Comparison of ENCODE assay signal across 22 cellular contexts in genomic region chr4:118732591-118733330, GRCh38. TPM values are rescaled to one million over a fixed set of nuclear protein-coding genes. Genes with fewer than 3 reads are reported as not detected.
DNase-seq lines count a peak whose midpoint lies in the region; ATAC-seq and TF ChIP-seq lines count a peak whose summit lies in the region.
"Had no signal": no experiment of that assay in that cellular context is flagged by ENCODE, and none has a peak within 500 bp of the region (broad histone marks: within the 10 kb centered on the region; RNA-seq: fewer than 3 reads in every experiment).

No MANE protein-coding gene starts in this region.

- DNase-seq in mammary epithelial cell, result peak; percentile 59
- no peak for DNase-seq in breast epithelium (ENCODE audit: low spot score in 2 of 2)
- DNase-seq in amniotic epithelial cell (ENCODE audit: low read depth), result peak; percentile 79
- peak; percentile 42 for DNase-seq in fibroblast of pulmonary artery (ENCODE audit: low read depth)
- no peak for DNase-seq in T-helper 9 cell
- DNase-seq: activated B cell treated with CpG ODN at 0.5 μM for 24 hours; activated CD8-positive, alpha-beta memory T cell treated with anti-CD3 and anti-CD28 coated beads, Interleukin-2, amount 50 U/mL, for 4 hours; activated naive CD4-positive, alpha-beta T cell treated with anti-CD3 and anti-CD28 coated beads, Interleukin-2, amount 50 U/mL, for 16 hours; Caco-2; lower lobe of right lung; MG63; NCI-H2029 treated with DMSO at 0.1 percent for 48 hours; NCI-H748 treated with DMSO at 0.1 percent for 48 hours; sigmoid colon; stimulated activated CD4-positive, alpha-beta T cell treated with anti-CD3 and anti-CD28 coated beads, Interleukin-4, amount 100 ng/mL, for 24 hours; SW 1271; tibial artery had no signal

- H3K27ac ChIP-seq in mammary epithelial cell (ENCODE audit: insufficient read depth, low read depth, low read length) (no peak overlapping the region), breast epithelium (no peak overlapping the region)
- H3K27ac ChIP-seq: lower lobe of right lung, sigmoid colon, tibial artery had no signal

- TF ChIP-seq CTCF in mammary epithelial cell (conservative IDR thresholded peaks at IDR 0.05 in 1 of 2, IDR thresholded peaks at IDR 0.05 in 1 of 2; ENCODE audit: extremely low read depth in 1 of 2, insufficient read depth in 1 of 2, low read depth in 1 of 2, low read length in 2 of 2) (no peak), breast epithelium (IDR thresholded peaks at IDR 0.05) (no peak), fibroblast of pulmonary artery (IDR thresholded peaks at IDR 0.05; ENCODE audit: low read length, missing control alignments) (no peak)

- H3K9me3 Mint-ChIP-seq in activated T-helper 17 cell treated with anti-CD3 and anti-CD28 coated beads, Interleukin-2, amount 50 U/mL, for 72 hours, result no peaks in the 10 kb centered on the region
- H3K9me3 Mint-ChIP-seq: activated B cell treated with CpG ODN at 0.5 μM for 24 hours; central memory CD8-positive, alpha-beta T cell; neural crest cell had no signal

- H3K79me2 ChIP-seq in mammary epithelial cell (ENCODE audit: insufficient read depth, low read length), result no peaks in the 10 kb centered on the region

- 92% methylated on average over 3 of the region's 3 CpGs for WGBS in mammary epithelial cell (ENCODE audit: low coverage, missing lambda C conversion rate)

- no peak overlapping the region for H3K4me2 ChIP-seq in mammary epithelial cell (ENCODE audit: insufficient read depth, low read depth, low read length)
- peak overlapping the region; percentile 49 for H3K4me2 ChIP-seq in skeletal muscle satellite cell (ENCODE audit: low read length)

- no peaks in the 10 kb centered on the region for H3K9me3 ChIP-seq in mammary epithelial cell (replicated peaks; ENCODE audit: insufficient read depth, low read length)
- H3K9me3 ChIP-seq in breast epithelium, result no peaks in the 10 kb centered on the region
- no peaks in the 10 kb centered on the region for H3K9me3 ChIP-seq in skeletal muscle satellite cell (replicated peaks; ENCODE audit: low read length)
- H3K9me3 ChIP-seq: Caco-2, lower lobe of right lung, MG63, sigmoid colon, tibial artery had no signal

- ATAC-seq in activated T-helper 17 cell treated with anti-CD3 and anti-CD28 coated beads, Interleukin-2, amount 50 U/mL, for 72 hours (replicated peaks), result no peak
- ATAC-seq in GM18519 (IDR thresholded peaks at IDR 0.05; ENCODE audit: low FRiP score, unreplicated experiment), result no peak
- ATAC-seq: lower lobe of right lung had no signal

- H3K4me1 ChIP-seq in mammary epithelial cell (ENCODE audit: insufficient read depth, low read length) (peaks cover 7% of the 10 kb centered on the region), breast epithelium (no peaks in the 10 kb centered on the region), skeletal muscle satellite cell (ENCODE audit: control insufficient read depth, insufficient read depth, low read length) (peaks cover 46% of the 10 kb centered on the region)
- H3K4me1 ChIP-seq: Caco-2, lower lobe of right lung had no signal

- H2AFZ ChIP-seq in mammary epithelial cell (ENCODE audit: low read depth, low read length), result no peak overlapping the region

- no peaks in the 10 kb centered on the region for H4K20me1 ChIP-seq in mammary epithelial cell (ENCODE audit: insufficient read depth, low read length)

- no TSS peak for BruUV-seq in mammary epithelial cell (replicated peaks; lab: Mats Ljungman, UMichigan)

- peaks cover 11% of the 10 kb centered on the region for H3K4me1 Mint-ChIP-seq in activated T-helper 17 cell treated with anti-CD3 and anti-CD28 coated beads, Interleukin-2, amount 50 U/mL, for 72 hours
- H3K4me1 Mint-ChIP-seq: activated B cell treated with CpG ODN at 0.5 μM for 24 hours; central memory CD8-positive, alpha-beta T cell; neural crest cell had no signal

- H3K4me3 ChIP-seq in mammary epithelial cell (replicated peaks in 1 of 3; ENCODE audit: insufficient read depth in 1 of 3, low read depth in 2 of 3, low read length in 3 of 3) (no peak overlapping the region), breast epithelium (no peak overlapping the region), fibroblast of pulmonary artery (replicated peaks; ENCODE audit: low read depth, low read length) (no peak overlapping the region), skeletal muscle satellite cell (ENCODE audit: low read length) (peak overlapping the region; percentile 32)
- H3K4me3 ChIP-seq: lower lobe of right lung, MG63, sigmoid colon, tibial artery had no signal

- no peak overlapping the region for H3K4me3 Mint-ChIP-seq in activated T-helper 17 cell treated with anti-CD3 and anti-CD28 coated beads, Interleukin-2, amount 50 U/mL, for 72 hours
- H3K4me3 Mint-ChIP-seq: activated B cell treated with CpG ODN at 0.5 μM for 24 hours; central memory CD8-positive, alpha-beta T cell; neural crest cell had no signal

- H3K36me3 Mint-ChIP-seq in activated T-helper 17 cell treated with anti-CD3 and anti-CD28 coated beads, Interleukin-2, amount 50 U/mL, for 72 hours (ENCODE audit: low read depth), result peaks cover 98% of the 10 kb centered on the region

- peaks cover 44% of the 10 kb centered on the region for H3K36me3 ChIP-seq in mammary epithelial cell (ENCODE audit: insufficient read depth, low read length)
- peaks cover 2% of the 10 kb centered on the region for H3K36me3 ChIP-seq in breast epithelium
- H3K36me3 ChIP-seq in skeletal muscle satellite cell (ENCODE audit: insufficient read depth, low read length), result peaks cover 75% of the 10 kb centered on the region

- no peak overlapping the region for H3K27ac Mint-ChIP-seq in activated T-helper 17 cell treated with anti-CD3 and anti-CD28 coated beads, Interleukin-2, amount 50 U/mL, for 72 hours
- H3K27ac Mint-ChIP-seq: activated B cell treated with CpG ODN at 0.5 μM for 24 hours had no signal

- no peak overlapping the region for H3K9ac ChIP-seq in mammary epithelial cell (ENCODE audit: insufficient read depth, low read length)
- H3K9ac ChIP-seq in skeletal muscle satellite cell (ENCODE audit: low read depth, low read length), result peak overlapping the region; percentile 25

- H3K27me3 Mint-ChIP-seq in activated T-helper 17 cell treated with anti-CD3 and anti-CD28 coated beads, Interleukin-2, amount 50 U/mL, for 72 hours, result no peaks in the 10 kb centered on the region
- H3K27me3 Mint-ChIP-seq: activated B cell treated with CpG ODN at 0.5 μM for 24 hours; central memory CD8-positive, alpha-beta T cell had no signal

- no peak for TF ChIP-seq POLR2A in breast epithelium (IDR thresholded peaks at IDR 0.05)

- in situ Hi-C loops in mammary epithelial cell (cut with MboI; ENCODE audit: low sequenced_read_pairs in 2 of 2), result no loop called here

- H3K27me3 ChIP-seq in mammary epithelial cell (ENCODE audit: insufficient read depth, low read length) (no peaks in the 10 kb centered on the region), breast epithelium (no peaks in the 10 kb centered on the region), skeletal muscle satellite cell (ENCODE audit: control insufficient read depth, insufficient read depth, low read length) (no peaks in the 10 kb centered on the region)
- H3K27me3 ChIP-seq: MG63, sigmoid colon, tibial artery had no signal

- intact Hi-C loops in mammary epithelial cell (cut with micrococcal nuclease), result no loop called here
- intact Hi-C loops in breast epithelium (cut with DNase I; ENCODE audit: low total_unique reads), result no loop called here

- dilution Hi-C loops in mammary epithelial cell (cut with HindIII; ENCODE audit: low sequenced_read_pairs), result no loop called here

- CTCF ChIA-PET in mammary epithelial cell (lab: Charles Lee; ENCODE audit: low non-redundant PET), result no interaction called here

RNA-seq across cellular contexts. Expression of gene METTL14, which starts 47.6 kb away (rescaled TPM):
- total RNA-seq in mammary epithelial cell, result 10 to 100 TPM; 22.0 to 36.5 TPM
- polyA plus RNA-seq in mammary epithelial cell, result 12.2 TPM
- 3.7 TPM for polyA minus RNA-seq in mammary epithelial cell
- 10 to 100 TPM; 39.4 to 72.4 (median 42.0) TPM for total RNA-seq in breast epithelium
- total RNA-seq in skeletal muscle satellite cell (2012; rRNA removed), result 18.0 and 19.0 TPM in 2 replicates
- total RNA-seq in activated T-helper 17 cell treated with anti-CD3 and anti-CD28 coated beads, Interleukin-2, amount 50 U/mL, for 72 hours, result 10 to 100 TPM; 44.2 to 59.9 TPM

Comparison
In these comparisons a context has a peak if more than half of its experiments do, and no peak if none do; other contexts are left out.
1. DNase-seq: peak in mammary epithelial cell (single experiment), amniotic epithelial cell (single experiment) and fibroblast of pulmonary artery (single experiment); none in breast epithelium (0 of 2) and T-helper 9 cell (single experiment).